Comparison of ENCODE assay signal across 21 cellular contexts in genomic region chr17:46878055-46878454, GRCh38. TPM values are rescaled to one million over a fixed set of nuclear protein-coding genes. Genes with fewer than 3 reads are reported as not detected.
DNase-seq lines count a peak whose midpoint lies in the region; ATAC-seq and TF ChIP-seq lines count a peak whose summit lies in the region.
"Had no signal": no experiment of that assay in that cellular context is flagged by ENCODE, and none has a peak within 500 bp of the region (broad histone marks: within the 10 kb centered on the region; RNA-seq: fewer than 3 reads in every experiment).

No MANE protein-coding gene starts in this region.

- peaks cover 5% of the 10 kb centered on the region for H3K4me1 Mint-ChIP-seq in stimulated activated effector memory CD8-positive, alpha-beta T cell treated with anti-CD3 and anti-CD28 coated beads, Interleukin-12 subunit alpha, Interleukin-12 subunit beta, amount 100 ng/mL, for 72 hours
- H3K4me1 Mint-ChIP-seq: activated B cell treated with CpG ODN at 0.5 μM for 24 hours, mesothelial cell of epicardium had no signal

- H3K27ac Mint-ChIP-seq in stimulated activated effector memory CD8-positive, alpha-beta T cell treated with anti-CD3 and anti-CD28 coated beads, Interleukin-12 subunit alpha, Interleukin-12 subunit beta, amount 100 ng/mL, for 72 hours = peak overlapping the region; percentile 36
- H3K27ac Mint-ChIP-seq: activated B cell treated with CpG ODN at 0.5 μM for 24 hours, mesothelial cell of epicardium had no signal

- H3K27me3 ChIP-seq in foreskin keratinocyte (peaks cover 8% of the 10 kb centered on the region), colonic mucosa (no peaks in the 10 kb centered on the region)
- H3K27me3 ChIP-seq: tibial nerve had no signal

- ATAC-seq in left lobe of liver = peak; percentile 8
- ATAC-seq in stimulated activated effector memory CD8-positive, alpha-beta T cell treated with anti-CD3 and anti-CD28 coated beads, Interleukin-12 subunit alpha, Interleukin-12 subunit beta, amount 100 ng/mL, for 72 hours = no peak
- no peak for ATAC-seq in foreskin keratinocyte
- ATAC-seq in HG03108 (IDR thresholded peaks at IDR 0.05; ENCODE audit: unreplicated experiment) = no peak

- H3K9ac ChIP-seq in colonic mucosa (ENCODE audit: low read depth in 2 of 2, low read length in 2 of 2) = no peak overlapping the region
- H3K9ac ChIP-seq: KMS-11 had no signal

- intact Hi-C loops in colonic mucosa (cut with DNase I) = loop anchor here (5.0 kb wide), 1 partner anchor 36 kb away; no protein-coding TSS in a partner anchor

- no peaks in the 10 kb centered on the region for H3K36me3 Mint-ChIP-seq in stimulated activated effector memory CD8-positive, alpha-beta T cell treated with anti-CD3 and anti-CD28 coated beads, Interleukin-12 subunit alpha, Interleukin-12 subunit beta, amount 100 ng/mL, for 72 hours
- H3K36me3 Mint-ChIP-seq: mesothelial cell of epicardium had no signal

- no peaks in the 10 kb centered on the region for H3K9me3 Mint-ChIP-seq in stimulated activated effector memory CD8-positive, alpha-beta T cell treated with anti-CD3 and anti-CD28 coated beads, Interleukin-12 subunit alpha, Interleukin-12 subunit beta, amount 100 ng/mL, for 72 hours
- H3K9me3 Mint-ChIP-seq: activated B cell treated with CpG ODN at 0.5 μM for 24 hours, mesothelial cell of epicardium had no signal

- peak; percentile 3 for DNase-seq in MV-4-11 (lab: John Stamatoyannopoulos, UW)
- DNase-seq in dermis blood vessel endothelial cell = peak; percentile 8
- DNase-seq in left lobe of liver (ENCODE audit: low spot score) = no peak
- no peak for DNase-seq in stimulated activated effector memory CD8-positive, alpha-beta T cell treated with anti-CD3 and anti-CD28 coated beads, Interleukin-12 subunit alpha, Interleukin-12 subunit beta, amount 100 ng/mL, for 72 hours (ENCODE audit: low spot score in 2 of 2)
- DNase-seq in foreskin keratinocyte = no peak
- DNase-seq in colonic mucosa = no peak
- DNase-seq in NCI-H2107 treated with DMSO at 0.1 percent for 48 hours (lab: John Stamatoyannopoulos, UW; ENCODE audit: unreplicated experiment) = no peak
- DNase-seq: activated B cell treated with CpG ODN at 0.5 μM for 24 hours; activated effector memory CD4-positive, alpha-beta T cell treated with anti-CD3 and anti-CD28 coated beads, Interleukin-2, amount 50 U/mL, for 16 hours; DMS153; NCI-H1436; NCI-H2227 treated with DMSO at 0.1 percent for 48 hours; NK-92 treated with Interleukin-12 subunit alpha and Interleukin-12 subunit beta, amount 100 ng/mL, for 24 hours; stimulated activated CD4-positive, alpha-beta T cell treated with anti-CD3 and anti-CD28 coated beads, Interleukin-4, amount 100 ng/mL, for 1 hour; T-helper 1 cell had no signal

- H3K4me1 ChIP-seq in foreskin keratinocyte = no peaks in the 10 kb centered on the region
- H3K4me1 ChIP-seq in colonic mucosa = no peaks in the 10 kb centered on the region

- no peak overlapping the region for H3K4me3 ChIP-seq in colonic mucosa
- H3K4me3 ChIP-seq: tibial nerve had no signal

- no peak overlapping the region for H3K4me3 Mint-ChIP-seq in stimulated activated effector memory CD8-positive, alpha-beta T cell treated with anti-CD3 and anti-CD28 coated beads, Interleukin-12 subunit alpha, Interleukin-12 subunit beta, amount 100 ng/mL, for 72 hours
- H3K4me3 Mint-ChIP-seq: activated B cell treated with CpG ODN at 0.5 μM for 24 hours, mesothelial cell of epicardium had no signal

- no peaks in the 10 kb centered on the region for H3K36me3 ChIP-seq in colonic mucosa
- H3K36me3 ChIP-seq: tibial nerve had no signal

- no peak for TF ChIP-seq CTCF in foreskin keratinocyte (conservative IDR thresholded peaks at IDR 0.05)
- TF ChIP-seq CTCF in colonic mucosa (IDR thresholded peaks at IDR 0.05) = no peak

- H3K9me3 ChIP-seq in colonic mucosa = no peaks in the 10 kb centered on the region
- H3K9me3 ChIP-seq: tibial nerve had no signal

- H3K27ac ChIP-seq in foreskin keratinocyte = no peak overlapping the region
- H3K27ac ChIP-seq in colonic mucosa = no peak overlapping the region
- H3K27ac ChIP-seq: KMS-11 had no signal

RNA-seq across cellular contexts. Expression of gene WNT9B, which starts 26.7 kb away (rescaled TPM):
- total RNA-seq in dermis blood vessel endothelial cell = not detected in 2 replicates
- total RNA-seq in left lobe of liver = not detected
- total RNA-seq in foreskin keratinocyte = not detected in 2 replicates
- not detected in 2 replicates for polyA plus RNA-seq in foreskin keratinocyte
- not detected for total RNA-seq in colonic mucosa
- total RNA-seq: activated B cell treated with CpG ODN at 0.5 μM for 24 hours, glomerular endothelial cell had no signal
- polyA plus RNA-seq: BJ had no signal

RNA-seq across cellular contexts. Expression of gene GOSR2, which starts 44.9 kb away (rescaled TPM):
- total RNA-seq in dermis blood vessel endothelial cell (41.9 and 46.6 TPM in 2 replicates), left lobe of liver (28.1 TPM), foreskin keratinocyte (34.6 and 41.1 TPM in 2 replicates), colonic mucosa (10 to 100 TPM; 36.5 to 39.4 TPM)
- 34.3 and 38.4 TPM in 2 replicates for polyA plus RNA-seq in foreskin keratinocyte

RNA-seq across cellular contexts. Expression of gene WNT3, which starts 59.6 kb away (rescaled TPM):
- total RNA-seq in dermis blood vessel endothelial cell (0.65 and 0.85 TPM in 2 replicates), left lobe of liver (2.7 TPM), foreskin keratinocyte (1.2 and 1.3 TPM in 2 replicates), colonic mucosa (1 to 10 TPM in 1 of 2 donors, under 1 TPM in 1; 0.64 to 1.0 TPM)
- 0.87 and 0.99 TPM in 2 replicates for polyA plus RNA-seq in foreskin keratinocyte

Comparison
In these comparisons a context has a peak if more than half of its experiments do, and no peak if none do; other contexts are left out.
1. DNase-seq: peak in MV-4-11 (single experiment) and dermis blood vessel endothelial cell (single experiment); none in left lobe of liver (single experiment), stimulated activated effector memory CD8-positive, alpha-beta T cell treated with anti-CD3 and anti-CD28 coated beads, Interleukin-12 subunit alpha, Interleukin-12 subunit beta, amount 100 ng/mL, for 72 hours (0 of 2), foreskin keratinocyte (0 of 2), colonic mucosa (single experiment) and NCI-H2107 treated with DMSO at 0.1 percent for 48 hours (single experiment).